ENCODE assay signal across 13 cellular contexts in genomic region chr15:40239671-40240618, GRCh38. TPM values are rescaled to one million over a fixed set of nuclear protein-coding genes. Genes with fewer than 3 reads are reported as not detected.
DNase-seq lines count a peak whose midpoint lies in the region; ATAC-seq and TF ChIP-seq lines count a peak whose summit lies in the region.
"Had no signal": no experiment of that assay in that cellular context is flagged by ENCODE, and none has a peak within 500 bp of the region (broad histone marks: within the 10 kb centered on the region; RNA-seq: fewer than 3 reads in every experiment).

No MANE protein-coding gene starts in this region.

- H3K9ac ChIP-seq in PC-3 (ENCODE audit: low read length): no peak overlapping the region
- H3K9ac ChIP-seq in parathyroid adenoma: no peak overlapping the region

- H3K9me3 ChIP-seq in PC-3 (ENCODE audit: low read length) (no peaks in the 10 kb centered on the region), parathyroid adenoma (ENCODE audit: control insufficient read depth, low read length) (no peaks in the 10 kb centered on the region)
- H3K9me3 ChIP-seq: uterus had no signal

- peak overlapping the region; percentile 67; the same call in 1 of the 2 replicates for H3K4me3 ChIP-seq in PC-3 (ENCODE audit: low read length)
- peak overlapping the region; percentile 58 for H3K4me3 ChIP-seq in epithelial cell of esophagus (ENCODE audit: low read length)
- peak overlapping the region; percentile 35 for H3K4me3 ChIP-seq in parathyroid adenoma (ENCODE audit: low read depth, low read length)

- DNase-seq in GM10248 (ENCODE audit: extremely low spot score): peak; percentile 24
- peak; percentile 46 for DNase-seq in PC-3
- peak; percentile 73 for DNase-seq in epithelial cell of esophagus (ENCODE audit: low read depth)
- no peak for DNase-seq in NOMO-1 treated with DMSO at 0.1 percent for 48 hours (lab: John Stamatoyannopoulos, UW; ENCODE audit: unreplicated experiment)
- DNase-seq: activated naive CD4-positive, alpha-beta T cell; DMS153 had no signal

- H3K27ac ChIP-seq in PC-3 (ENCODE audit: low read length) (peak overlapping the region; percentile 3; the same call in 1 of the 2 replicates), parathyroid adenoma (no peak overlapping the region)
- H3K27ac ChIP-seq: uterus had no signal

- H3F3A ChIP-seq in PC-3 (ENCODE audit: low read length, unreplicated experiment): peaks cover 5% of the 10 kb centered on the region

- H3K36me3 ChIP-seq in PC-3 (ENCODE audit: low read depth, low read length): no peaks in the 10 kb centered on the region
- no peaks in the 10 kb centered on the region for H3K36me3 ChIP-seq in parathyroid adenoma (ENCODE audit: control insufficient read depth, insufficient read depth, low read length)
- H3K36me3 ChIP-seq: uterus had no signal

- H3K9me2 ChIP-seq in PC-3 (replicated peaks; ENCODE audit: low read length): no peaks in the 10 kb centered on the region

- H4K20me1 ChIP-seq in PC-3 (ENCODE audit: low read length): no peaks in the 10 kb centered on the region

- H3K4me1 ChIP-seq in PC-3 (ENCODE audit: insufficient read depth, low read length) (peaks cover 39% of the 10 kb centered on the region), parathyroid adenoma (no peaks in the 10 kb centered on the region)
- H3K4me1 ChIP-seq: uterus had no signal

- H3K27me3 ChIP-seq in PC-3 (ENCODE audit: low read length): no peaks in the 10 kb centered on the region
- H3K27me3 ChIP-seq in parathyroid adenoma (ENCODE audit: control insufficient read depth, insufficient read depth, low read length): no peaks in the 10 kb centered on the region
- H3K27me3 ChIP-seq: uterus had no signal

- H3K79me2 ChIP-seq in PC-3 (ENCODE audit: low read length): no peaks in the 10 kb centered on the region
- H3K79me2 ChIP-seq in parathyroid adenoma: no peaks in the 10 kb centered on the region

- peak; percentile 16 for ATAC-seq in PC-3
- ATAC-seq in GM21423 (IDR thresholded peaks at IDR 0.05; ENCODE audit: unreplicated experiment): no peak
- no peak for ATAC-seq in GM18909 (IDR thresholded peaks at IDR 0.05; ENCODE audit: poor library complexity, unreplicated experiment)
- no peak for ATAC-seq in HG03354 (IDR thresholded peaks at IDR 0.05; ENCODE audit: poor library complexity, severe bottlenecking, unreplicated experiment)

- POLR2A ChIA-PET in GM10248 (lab: Yijun Ruan, JAX) (no interaction called here), PC-3 (lab: Charles Lee; ENCODE audit: unreplicated experiment) (interaction anchor here (0.6 kb wide), 1 partner anchor 10 kb away, joined by 3 read pairs; no protein-coding TSS in a partner anchor)

- BruUV-seq in PC-3 (replicated peaks; lab: Mats Ljungman, UMichigan): no TSS peak

- TF ChIP-seq CTCF in GM10248 (IDR thresholded peaks at IDR 0.05; ENCODE audit: control extremely low read depth, extremely low read depth, low read depth, missing control alignments): no peak
- TF ChIP-seq CTCF in PC-3 (conservative IDR thresholded peaks at IDR 0.05; ENCODE audit: low read depth, low read length): no peak
- no peak for TF ChIP-seq CTCF in epithelial cell of esophagus (IDR thresholded peaks at IDR 0.05; ENCODE audit: insufficient read depth, low read depth, low read length, missing control alignments)
- TF ChIP-seq CTCF in parathyroid adenoma (IDR thresholded peaks at IDR 0.05): no peak

- H3K4me2 ChIP-seq in PC-3 (ENCODE audit: low read length) (peak overlapping the region; percentile 93), parathyroid adenoma (ENCODE audit: low read length) (peak overlapping the region; percentile 44)

- H2AFZ ChIP-seq in PC-3 (ENCODE audit: low read length) (peak overlapping the region; percentile 37; the same call in 1 of the 2 replicates), parathyroid adenoma (peak overlapping the region; percentile 85)

- intact Hi-C loops in PC-3 (cut with micrococcal nuclease): loop anchor here (5.0 kb wide), 1 partner anchor 32 kb away; no protein-coding TSS in a partner anchor

- CTCF ChIA-PET in GM10248 (lab: Yijun Ruan, JAX): interaction anchor here (1.0 to 10.0 kb wide), 12 partner anchors 8 to 105 kb away, joined by 3 to 101 read pairs (median 8); no protein-coding TSS in a partner anchor
- CTCF ChIA-PET in PC-3 (lab: Charles Lee): interaction anchor here (0.5 to 1.9 kb wide), 9 partner anchors 10 to 141 kb away, joined by 3 to 16 read pairs (median 7); no protein-coding TSS in a partner anchor

RNA-seq across cellular contexts. Expression of gene PAK6, which starts 1.1 kb away (rescaled TPM):
- 30.4 TPM in 2 replicates for total RNA-seq in PC-3 (2014; rRNA removed)
- total RNA-seq: lung microvascular endothelial cell had no signal

RNA-seq across cellular contexts. Expression of gene ANKRD63, which starts 42.9 kb away (rescaled TPM):
- 1.2 and 1.4 TPM in 2 replicates for total RNA-seq in PC-3 (2014; rRNA removed)
- total RNA-seq: epithelial cell of proximal tubule, lung microvascular endothelial cell had no signal
